Comparison of ENCODE assay signal across 12 cellular contexts in genomic region chr4:77579406-77580076, GRCh38. TPM values are rescaled to one million over a fixed set of nuclear protein-coding genes. Genes with fewer than 3 reads are reported as not detected.
DNase-seq lines count a peak whose midpoint lies in the region; ATAC-seq, FAIRE-seq and TF ChIP-seq lines count a peak whose summit lies in the region.
"Had no signal": no experiment of that assay in that cellular context is flagged by ENCODE, and none has a peak within 500 bp of the region (broad histone marks: within the 10 kb centered on the region; RNA-seq: fewer than 3 reads in every experiment).

No MANE protein-coding gene starts in this region.

- no peak for TF ChIP-seq RAD21 in A549 (conservative IDR thresholded peaks at IDR 0.05 in 1 of 2, IDR thresholded peaks at IDR 0.05 in 1 of 2)

- peaks cover 40% of the 10 kb centered on the region for H3K4me1 Mint-ChIP-seq in activated T-helper 1 cell treated with anti-CD3 and anti-CD28 coated beads, Interleukin-12 subunit alpha, Interleukin-12 subunit beta, Interleukin-2, Interleukin-4 antibody, amounts not matched to agents 30 ng/mL and 10 ng/mL and 1 ng/mL, durations not matched to agents 14 hours and 24 hours and 36 hours (ENCODE audit: low read depth)

- DNase-seq in A549 (ENCODE audit: low read depth in 1 of 2, low spot score in 1 of 2) (peak; percentile 15 to 23), H54 (ENCODE audit: insufficient read length, low spot score) (peak; percentile 38), keratinocyte (ENCODE audit: low read depth, low spot score) (no peak), islet precursor cell (no peak), globus pallidus (ENCODE audit: low spot score) (no peak)
- no peak for DNase-seq in activated T-helper 1 cell treated with anti-CD3 and anti-CD28 coated beads, Interleukin-12 subunit alpha, Interleukin-12 subunit beta, Interleukin-2, Interleukin-4 antibody, amounts not matched to agents 30 ng/mL and 10 ng/mL and 1 ng/mL, durations not matched to agents 14 hours and 24 hours and 36 hours (ENCODE audit: low spot score)
- DNase-seq: activated CD4-positive, alpha-beta T cell treated with anti-CD3 and anti-CD28 coated beads, Interleukin-2, amount 50 U/mL, for 4 hours; MM.1S; stimulated activated naive CD4-positive, alpha-beta T cell had no signal

- CTCF ChIA-PET in A549 (lab: Yijun Ruan, JAX), result interaction anchor here (0.8 to 1.7 kb wide), 5 partner anchors 20 to 130 kb away, joined by 3 to 7 read pairs (median 3); no protein-coding TSS in a partner anchor

- no peaks in the 10 kb centered on the region for H3K27me3 ChIP-seq in keratinocyte (ENCODE audit: control insufficient read depth, extremely low read depth, insufficient read depth, low read length)

- H3K27ac ChIP-seq in A549 (peak overlapping the region in 1 of 2 experiments; percentile 62; a peak in 2 of 6 replicates), keratinocyte (ENCODE audit: control insufficient read depth, insufficient read depth, low read length) (peak overlapping the region; percentile 62)

- peak overlapping the region; percentile 28; the same call in 2 of the 3 replicates for H3K4me2 ChIP-seq in A549
- H3K4me2 ChIP-seq in keratinocyte (ENCODE audit: control insufficient read depth, extremely low read depth, insufficient read depth, low read depth, low read length), result peak overlapping the region; percentile 59

- no peaks in the 10 kb centered on the region for H3K27me3 Mint-ChIP-seq in activated T-helper 1 cell treated with anti-CD3 and anti-CD28 coated beads, Interleukin-12 subunit alpha, Interleukin-12 subunit beta, Interleukin-2, Interleukin-4 antibody, amounts not matched to agents 30 ng/mL and 10 ng/mL and 1 ng/mL, durations not matched to agents 14 hours and 24 hours and 36 hours (ENCODE audit: insufficient read depth)

- peaks cover 9% of the 10 kb centered on the region for H3K36me3 Mint-ChIP-seq in activated T-helper 1 cell treated with anti-CD3 and anti-CD28 coated beads, Interleukin-12 subunit alpha, Interleukin-12 subunit beta, Interleukin-2, Interleukin-4 antibody, amounts not matched to agents 30 ng/mL and 10 ng/mL and 1 ng/mL, durations not matched to agents 14 hours and 24 hours and 36 hours (ENCODE audit: low read depth)

- H2AFZ ChIP-seq in keratinocyte (ENCODE audit: control insufficient read depth, low read length), result no peak overlapping the region

- H3K4me3 ChIP-seq in A549 (no peak overlapping the region), keratinocyte (ENCODE audit: control insufficient read depth in 2 of 3, extremely low read depth in 1 of 3, insufficient read depth in 2 of 3, low read depth in 1 of 3, low read length in 3 of 3) (no peak overlapping the region)
- H3K4me3 ChIP-seq: skin epidermis had no signal

- POLR2A ChIA-PET in A549 (lab: Yijun Ruan, JAX), result interaction anchor here (0.6 kb wide), 2 partner anchors 42 to 179 kb away, joined by 3 read pairs; no protein-coding TSS in a partner anchor

- H3K36me3 ChIP-seq in keratinocyte (ENCODE audit: control insufficient read depth in 2 of 2, extremely low read depth in 1 of 2, insufficient read depth in 2 of 2, low read length in 2 of 2), result no peaks in the 10 kb centered on the region

- H3K9me1 ChIP-seq in keratinocyte (ENCODE audit: control insufficient read depth, extremely low read depth, insufficient read depth, low read length), result no peaks in the 10 kb centered on the region

- no peak for TF ChIP-seq EP300 in A549 (IDR thresholded peaks at IDR 0.05)

- no peak overlapping the region for H3K4me3 Mint-ChIP-seq in activated T-helper 1 cell treated with anti-CD3 and anti-CD28 coated beads, Interleukin-12 subunit alpha, Interleukin-12 subunit beta, Interleukin-2, Interleukin-4 antibody, amounts not matched to agents 30 ng/mL and 10 ng/mL and 1 ng/mL, durations not matched to agents 14 hours and 24 hours and 36 hours

- peaks cover 16% of the 10 kb centered on the region; the same call in 2 of the 3 replicates for H3K4me1 ChIP-seq in A549
- H3K4me1 ChIP-seq in keratinocyte (ENCODE audit: control insufficient read depth, extremely low read depth, insufficient read depth, low read length), result peaks cover 15% of the 10 kb centered on the region

- no peaks in the 10 kb centered on the region for H3K79me2 ChIP-seq in keratinocyte (ENCODE audit: control insufficient read depth, insufficient read depth, low read length)

- peak overlapping the region; percentile 72 for H3K27ac Mint-ChIP-seq in activated T-helper 1 cell treated with anti-CD3 and anti-CD28 coated beads, Interleukin-12 subunit alpha, Interleukin-12 subunit beta, Interleukin-2, Interleukin-4 antibody, amounts not matched to agents 30 ng/mL and 10 ng/mL and 1 ng/mL, durations not matched to agents 14 hours and 24 hours and 36 hours

- FAIRE-seq in A549 (lab: Jason Lieb, UNC) (no peak), H54 (lab: Jason Lieb, UNC) (peak; percentile 62), keratinocyte (lab: Jason Lieb, UNC) (peak; percentile 98)

- no peaks in the 10 kb centered on the region for H3K9me3 Mint-ChIP-seq in activated T-helper 1 cell treated with anti-CD3 and anti-CD28 coated beads, Interleukin-12 subunit alpha, Interleukin-12 subunit beta, Interleukin-2, Interleukin-4 antibody, amounts not matched to agents 30 ng/mL and 10 ng/mL and 1 ng/mL, durations not matched to agents 14 hours and 24 hours and 36 hours

- dilution Hi-C loops in keratinocyte (cut with MboI; ENCODE audit: extremely low pct_ligation_motif_present, low sequenced_read_pairs), result no loop called here

- 10% methylated on average over 2 of the region's 2 CpGs for WGBS in A549 (ENCODE audit: missing lambda C conversion rate)

- no peak for TF ChIP-seq CTCF in A549 (IDR thresholded peaks at IDR 0.05)
- TF ChIP-seq CTCF in keratinocyte (optimal IDR thresholded peaks at IDR 0.05 in 1 of 3, IDR thresholded peaks at IDR 0.05 in 1 of 3, conservative IDR thresholded peaks at IDR 0.05 in 1 of 3; ENCODE audit: extremely low read depth in 1 of 3, insufficient read depth in 2 of 3, low read length in 3 of 3), result no peak

- H3K9me3 ChIP-seq in A549 (no peaks in the 10 kb centered on the region), keratinocyte (ENCODE audit: control insufficient read depth, low read depth, low read length) (peaks cover 4% of the 10 kb centered on the region)

- intact Hi-C loops in activated T-helper 1 cell treated with anti-CD3 and anti-CD28 coated beads, Interleukin-12 subunit alpha, Interleukin-12 subunit beta, Interleukin-2, Interleukin-4 antibody, amounts not matched to agents 30 ng/mL and 10 ng/mL and 1 ng/mL, durations not matched to agents 14 hours and 24 hours and 36 hours (cut with micrococcal nuclease), result loop anchor here (1.0 to 10.0 kb wide), 4 partner anchors 8 to 1365 kb away; no protein-coding TSS in a partner anchor

- ATAC-seq in A549 (peak; percentile 81 to 91; a peak in 5 of 6 replicates), GM18870 (IDR thresholded peaks at IDR 0.05; ENCODE audit: unreplicated experiment) (no peak), HG02763 (IDR thresholded peaks at IDR 0.05; ENCODE audit: unreplicated experiment) (no peak)

- TF ChIP-seq POLR2A in A549 (IDR thresholded peaks at IDR 0.05; ENCODE audit: low read length) (no peak), H54 (IDR thresholded peaks at IDR 0.05; ENCODE audit: low read depth, low read length) (no peak)

- H3K9ac ChIP-seq in keratinocyte (ENCODE audit: control insufficient read depth, extremely low read depth, insufficient read depth, low read length), result peak overlapping the region; percentile 31

- no peaks in the 10 kb centered on the region for H4K20me1 ChIP-seq in keratinocyte (ENCODE audit: control insufficient read depth, extremely low read depth, insufficient read depth, low read length)

TF ChIP-seq in A549, 52 proteins besides CTCF, POLR2A, EP300 and RAD21 (continues in another document):
- no peak for TF ChIP-seq CBX2 (IDR thresholded peaks at IDR 0.05; ENCODE audit: borderline replicate concordance, low read depth)
- no peak for TF ChIP-seq SREBF2 (IDR thresholded peaks at IDR 0.05)
- no peak for TF ChIP-seq HOXB13 (CRISPR knock-in tag; IDR thresholded peaks at IDR 0.05; ENCODE audit: low read depth)
- TF ChIP-seq RFX5 (IDR thresholded peaks at IDR 0.05), result no peak
- TF ChIP-seq HMGXB4 (CRISPR knock-in tag; IDR thresholded peaks at IDR 0.05; ENCODE audit: borderline replicate concordance), result no peak
- no peak for TF ChIP-seq MAFK (IDR thresholded peaks at IDR 0.05; ENCODE audit: partially characterized antibody)
- no peak for TF ChIP-seq RARB (CRISPR knock-in tag; IDR thresholded peaks at IDR 0.05)
- TF ChIP-seq SMC3 (IDR thresholded peaks at IDR 0.05), result no peak
- TF ChIP-seq CEBPB (IDR thresholded peaks at IDR 0.05), result no peak
- TF ChIP-seq PHF8 (IDR thresholded peaks at IDR 0.05; ENCODE audit: borderline replicate concordance, low read depth), result no peak

RNA-seq across cellular contexts. Expression of gene CXCL13, which starts 26.1 kb away (rescaled TPM):
- not detected in 2 replicates for polyA plus RNA-seq in A549 (2011; rRNA removed)
- not detected in 2 replicates for polyA plus RNA-seq in A549 (2012; cell fraction: cytosol; rRNA removed)
- polyA plus RNA-seq in A549 (2012; cell fraction: nucleus; rRNA removed), result not detected in 2 replicates
- polyA plus RNA-seq in A549 (2017; fragmentation: RNase III; extraction: RNeasy Plus Mini Kit Qiagen cat#74134 plus additional on column Dnase treatment), result not detected in 3 replicates
- not detected in 2 replicates for polyA minus RNA-seq in A549 (2011; rRNA and poly(A)+ RNA removed)
- 6.8 and 7.9 TPM in 2 replicates for total RNA-seq in activated T-helper 1 cell treated with anti-CD3 and anti-CD28 coated beads, Interleukin-12 subunit alpha, Interleukin-12 subunit beta, Interleukin-2, Interleukin-4 antibody, amounts not matched to agents 30 ng/mL and 10 ng/mL and 1 ng/mL, durations not matched to agents 14 hours and 24 hours and 36 hours
- polyA plus RNA-seq in keratinocyte, result not detected in 3 replicates
- polyA plus RNA-seq in keratinocyte (2011; ENCODE audit: low read depth), result not detected
- not detected in 2 replicates for polyA plus RNA-seq in keratinocyte (2011; cell fraction: cytosol; rRNA removed)
- not detected in 2 replicates for polyA plus RNA-seq in keratinocyte (2011; cell fraction: nucleus; rRNA removed)
- polyA plus RNA-seq in keratinocyte (2012; ENCODE audit: low replicate concordance), result not detected in 2 replicates
- not detected in 3 replicates for polyA minus RNA-seq in keratinocyte
- not detected for polyA minus RNA-seq in keratinocyte (2011; cell fraction: cytosol; rRNA and poly(A)+ RNA removed)
- not detected in 2 replicates for polyA minus RNA-seq in keratinocyte (2011; cell fraction: nucleus; rRNA and poly(A)+ RNA removed)

Comparison
In these comparisons a context has a peak if more than half of its experiments do, and no peak if none do; other contexts are left out.
1. ATAC-seq: peak in A549 (2 of 2); none in GM18870 (single experiment) and HG02763 (single experiment).
2. DNase-seq: peak in A549 (2 of 2) and H54 (single experiment); none in activated T-helper 1 cell treated with anti-CD3 and anti-CD28 coated beads, Interleukin-12 subunit alpha, Interleukin-12 subunit beta, Interleukin-2, Interleukin-4 antibody, amounts not matched to agents 30 ng/mL and 10 ng/mL and 1 ng/mL, durations not matched to agents 14 hours and 24 hours and 36 hours (single experiment), keratinocyte (single experiment), islet precursor cell (single experiment) and globus pallidus (single experiment).